In genomic region chr17:75622771-75623273, GRCh38 we compare ENCODE assay signal across 1 cellular context.
TF ChIP-seq lines count a peak whose summit lies in the region.

No MANE protein-coding gene starts in this region.

TF ChIP-seq in H1, 55 proteins besides CTCF, POLR2A, EP300 and RAD21:
- no peak for TF ChIP-seq HDAC2 (IDR thresholded peaks at IDR 0.05; ENCODE audit: borderline replicate concordance in 1 of 2, low read depth in 2 of 2, low read length in 2 of 2)
- no peak for TF ChIP-seq CEBPB (IDR thresholded peaks at IDR 0.05; ENCODE audit: low read depth, low read length)
- no peak for TF ChIP-seq HDAC6 (IDR thresholded peaks at IDR 0.05; ENCODE audit: low read depth, low read length)
